In the genomic region with DNA sequence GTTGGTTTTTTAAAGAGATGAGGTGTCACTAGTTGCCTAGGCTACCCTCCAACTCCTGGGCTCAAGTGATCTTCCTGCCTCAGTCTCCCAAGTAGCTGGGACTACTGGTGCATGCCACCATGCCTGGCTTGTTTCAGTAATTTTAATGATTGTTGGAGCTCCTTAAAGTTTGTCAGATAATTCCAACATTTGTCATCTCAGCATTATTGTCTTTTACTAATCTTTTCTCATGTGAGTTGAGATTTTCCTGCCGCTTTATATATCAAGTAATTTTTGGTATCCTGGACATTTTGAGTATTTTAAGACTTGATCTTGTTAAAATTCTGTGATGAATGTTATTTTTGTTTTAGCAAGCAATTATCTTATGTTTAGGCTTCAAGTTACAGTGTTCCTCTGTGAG, we compare ENCODE assay signal across 4 cellular contexts.
A peak's percentile ranks its signal among the peaks of the same experiment; 100 is the strongest.
TF ChIP-seq lines count a peak whose summit lies in the region.

No MANE protein-coding gene starts in this region.

TF ChIP-seq in HepG2, 621 proteins besides CTCF, POLR2A, EP300 and RAD21:
- TF ChIP-seq MEIS2 (CRISPR knock-in tag; IDR thresholded peaks at IDR 0.05), result no peak
- no peak for TF ChIP-seq KLF15 (CRISPR knock-in tag; IDR thresholded peaks at IDR 0.05; ENCODE audit: borderline replicate concordance)
- no peak for TF ChIP-seq ZNF326 (CRISPR knock-in tag; IDR thresholded peaks at IDR 0.05; ENCODE audit: borderline replicate concordance)
- TF ChIP-seq, protein P1, sequence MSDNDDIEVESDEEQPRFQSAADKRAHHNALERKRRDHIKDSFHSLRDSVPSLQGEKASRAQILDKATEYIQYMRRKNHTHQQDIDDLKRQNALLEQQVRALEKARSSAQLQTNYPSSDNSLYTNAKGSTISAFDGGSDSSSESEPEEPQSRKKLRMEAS (IDR thresholded peaks at IDR 0.05), result no peak
- TF ChIP-seq ZNF776 (CRISPR knock-in tag; IDR thresholded peaks at IDR 0.05), result no peak
- TF ChIP-seq NFYB (CRISPR knock-in tag; IDR thresholded peaks at IDR 0.05), result no peak
- TF ChIP-seq ZNF180 (CRISPR knock-in tag; IDR thresholded peaks at IDR 0.05; ENCODE audit: borderline replicate concordance, low read depth), result no peak
- TF ChIP-seq MAFK (conservative IDR thresholded peaks at IDR 0.05 in 1 of 2, IDR thresholded peaks at IDR 0.05 in 1 of 2; ENCODE audit: low read length in 2 of 2), result peak; percentile 87 to 91
- no peak for TF ChIP-seq ZFP36L2 (CRISPR knock-in tag; IDR thresholded peaks at IDR 0.05)
- TF ChIP-seq MAFF (IDR thresholded peaks at IDR 0.05; ENCODE audit: low read depth, low read length), result peak; percentile 88

TF ChIP-seq in A549, 52 proteins besides CTCF, POLR2A, EP300 and RAD21:
- TF ChIP-seq NR3C1 (IDR thresholded peaks at IDR 0.05), result no peak
- TF ChIP-seq RCOR1 (IDR thresholded peaks at IDR 0.05; ENCODE audit: low read depth, low read length), result no peak
- peak; percentile 84 for TF ChIP-seq MAFK (IDR thresholded peaks at IDR 0.05; ENCODE audit: partially characterized antibody)
- TF ChIP-seq HEYL (CRISPR knock-in tag; IDR thresholded peaks at IDR 0.05), result no peak
- TF ChIP-seq MYC (IDR thresholded peaks at IDR 0.05; ENCODE audit: borderline replicate concordance, low read length), result no peak
- TF ChIP-seq, protein P2, sequence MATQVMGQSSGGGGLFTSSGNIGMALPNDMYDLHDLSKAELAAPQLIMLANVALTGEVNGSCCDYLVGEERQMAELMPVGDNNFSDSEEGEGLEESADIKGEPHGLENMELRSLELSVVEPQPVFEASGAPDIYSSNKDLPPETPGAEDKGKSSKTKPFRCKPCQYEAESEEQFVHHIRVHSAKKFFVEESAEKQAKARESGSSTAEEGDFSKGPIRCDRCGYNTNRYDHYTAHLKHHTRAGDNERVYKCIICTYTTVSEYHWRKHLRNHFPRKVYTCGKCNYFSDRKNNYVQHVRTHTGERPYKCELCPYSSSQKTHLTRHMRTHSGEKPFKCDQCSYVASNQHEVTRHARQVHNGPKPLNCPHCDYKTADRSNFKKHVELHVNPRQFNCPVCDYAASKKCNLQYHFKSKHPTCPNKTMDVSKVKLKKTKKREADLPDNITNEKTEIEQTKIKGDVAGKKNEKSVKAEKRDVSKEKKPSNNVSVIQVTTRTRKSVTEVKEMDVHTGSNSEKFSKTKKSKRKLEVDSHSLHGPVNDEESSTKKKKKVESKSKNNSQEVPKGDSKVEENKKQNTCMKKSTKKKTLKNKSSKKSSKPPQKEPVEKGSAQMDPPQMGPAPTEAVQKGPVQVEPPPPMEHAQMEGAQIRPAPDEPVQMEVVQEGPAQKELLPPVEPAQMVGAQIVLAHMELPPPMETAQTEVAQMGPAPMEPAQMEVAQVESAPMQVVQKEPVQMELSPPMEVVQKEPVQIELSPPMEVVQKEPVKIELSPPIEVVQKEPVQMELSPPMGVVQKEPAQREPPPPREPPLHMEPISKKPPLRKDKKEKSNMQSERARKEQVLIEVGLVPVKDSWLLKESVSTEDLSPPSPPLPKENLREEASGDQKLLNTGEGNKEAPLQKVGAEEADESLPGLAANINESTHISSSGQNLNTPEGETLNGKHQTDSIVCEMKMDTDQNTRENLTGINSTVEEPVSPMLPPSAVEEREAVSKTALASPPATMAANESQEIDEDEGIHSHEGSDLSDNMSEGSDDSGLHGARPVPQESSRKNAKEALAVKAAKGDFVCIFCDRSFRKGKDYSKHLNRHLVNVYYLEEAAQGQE (IDR thresholded peaks at IDR 0.05), result no peak
- TF ChIP-seq, protein P3, sequence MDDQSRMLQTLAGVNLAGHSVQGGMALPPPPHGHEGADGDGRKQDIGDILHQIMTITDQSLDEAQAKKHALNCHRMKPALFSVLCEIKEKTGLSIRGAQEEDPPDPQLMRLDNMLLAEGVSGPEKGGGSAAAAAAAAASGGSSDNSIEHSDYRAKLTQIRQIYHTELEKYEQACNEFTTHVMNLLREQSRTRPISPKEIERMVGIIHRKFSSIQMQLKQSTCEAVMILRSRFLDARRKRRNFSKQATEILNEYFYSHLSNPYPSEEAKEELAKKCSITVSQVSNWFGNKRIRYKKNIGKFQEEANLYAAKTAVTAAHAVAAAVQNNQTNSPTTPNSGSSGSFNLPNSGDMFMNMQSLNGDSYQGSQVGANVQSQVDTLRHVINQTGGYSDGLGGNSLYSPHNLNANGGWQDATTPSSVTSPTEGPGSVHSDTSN (IDR thresholded peaks at IDR 0.05), result no peak
- no peak for TF ChIP-seq HOXB5 (CRISPR knock-in tag; IDR thresholded peaks at IDR 0.05)

TF ChIP-seq in IMR-90, 13 proteins besides CTCF, POLR2A, EP300 and RAD21:
- TF ChIP-seq CHD1 (IDR thresholded peaks at IDR 0.05; ENCODE audit: low read depth, low read length) (no peak), MAFK (IDR thresholded peaks at IDR 0.05; ENCODE audit: low read depth, low read length) (peak; percentile 70), SMC3 (IDR thresholded peaks at IDR 0.05; ENCODE audit: low read depth, low read length) (no peak)
TF ChIP-seq in IMR-90: peak in this region for 1.

TF ChIP-seq in K562, 482 proteins besides CTCF, POLR2A, EP300 and RAD21:
- no peak for TF ChIP-seq CEBPG (CRISPR knock-in tag; IDR thresholded peaks at IDR 0.05)
- TF ChIP-seq CEBPG (tag; conservative IDR thresholded peaks at IDR 0.05 in 1 of 2, IDR thresholded peaks at IDR 0.05 in 1 of 2), result no peak
- TF ChIP-seq, protein P4, sequence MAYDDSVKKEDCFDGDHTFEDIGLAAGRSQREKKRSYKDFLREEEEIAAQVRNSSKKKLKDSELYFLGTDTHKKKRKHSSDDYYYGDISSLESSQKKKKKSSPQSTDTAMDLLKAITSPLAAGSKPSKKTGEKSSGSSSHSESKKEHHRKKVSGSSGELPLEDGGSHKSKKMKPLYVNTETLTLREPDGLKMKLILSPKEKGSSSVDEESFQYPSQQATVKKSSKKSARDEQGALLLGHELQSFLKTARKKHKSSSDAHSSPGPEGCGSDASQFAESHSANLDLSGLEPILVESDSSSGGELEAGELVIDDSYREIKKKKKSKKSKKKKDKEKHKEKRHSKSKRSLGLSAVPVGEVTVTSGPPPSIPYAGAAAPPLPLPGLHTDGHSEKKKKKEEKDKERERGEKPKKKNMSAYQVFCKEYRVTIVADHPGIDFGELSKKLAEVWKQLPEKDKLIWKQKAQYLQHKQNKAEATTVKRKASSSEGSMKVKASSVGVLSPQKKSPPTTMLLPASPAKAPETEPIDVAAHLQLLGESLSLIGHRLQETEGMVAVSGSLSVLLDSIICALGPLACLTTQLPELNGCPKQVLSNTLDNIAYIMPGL (CRISPR knock-in tag; IDR thresholded peaks at IDR 0.05), result no peak
- TF ChIP-seq, protein P5, sequence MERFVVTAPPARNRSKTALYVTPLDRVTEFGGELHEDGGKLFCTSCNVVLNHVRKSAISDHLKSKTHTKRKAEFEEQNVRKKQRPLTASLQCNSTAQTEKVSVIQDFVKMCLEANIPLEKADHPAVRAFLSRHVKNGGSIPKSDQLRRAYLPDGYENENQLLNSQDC (CRISPR knock-in tag; IDR thresholded peaks at IDR 0.05), result no peak
- TF ChIP-seq NR2C2 (CRISPR knock-in tag; IDR thresholded peaks at IDR 0.05), result no peak
- no peak for TF ChIP-seq NR2C2 (tag; IDR thresholded peaks at IDR 0.05)
- TF ChIP-seq ADNP (tag; IDR thresholded peaks at IDR 0.05), result no peak
- no peak for TF ChIP-seq MBD2 (IDR thresholded peaks at IDR 0.05; ENCODE audit: borderline replicate concordance, low read depth)
- TF ChIP-seq, protein P6, sequence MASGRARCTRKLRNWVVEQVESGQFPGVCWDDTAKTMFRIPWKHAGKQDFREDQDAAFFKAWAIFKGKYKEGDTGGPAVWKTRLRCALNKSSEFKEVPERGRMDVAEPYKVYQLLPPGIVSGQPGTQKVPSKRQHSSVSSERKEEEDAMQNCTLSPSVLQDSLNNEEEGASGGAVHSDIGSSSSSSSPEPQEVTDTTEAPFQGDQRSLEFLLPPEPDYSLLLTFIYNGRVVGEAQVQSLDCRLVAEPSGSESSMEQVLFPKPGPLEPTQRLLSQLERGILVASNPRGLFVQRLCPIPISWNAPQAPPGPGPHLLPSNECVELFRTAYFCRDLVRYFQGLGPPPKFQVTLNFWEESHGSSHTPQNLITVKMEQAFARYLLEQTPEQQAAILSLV (tag; IDR thresholded peaks at IDR 0.05), result no peak
- TF ChIP-seq ZNF175 (CRISPR knock-in tag; IDR thresholded peaks at IDR 0.05; ENCODE audit: low read depth), result no peak
- TF ChIP-seq MAFG (tag; conservative IDR thresholded peaks at IDR 0.05), result peak; percentile 48; the same call in 1 of the 2 replicates
- TF ChIP-seq ZBTB7A (IDR thresholded peaks at IDR 0.05; ENCODE audit: borderline replicate concordance, control insufficient read depth, low read depth, low read length), result no peak
- TF ChIP-seq BRD9 (IDR thresholded peaks at IDR 0.05; ENCODE audit: low read depth, partially characterized antibody), result no peak
- peak; percentile 34; the same call in 1 of the 2 replicates for TF ChIP-seq MAFK (IDR thresholded peaks at IDR 0.05; ENCODE audit: low read length)
- TF ChIP-seq ZNF316 (IDR thresholded peaks at IDR 0.05), result peak; percentile 78
- TF ChIP-seq ZNF695 (CRISPR knock-in tag; IDR thresholded peaks at IDR 0.05), result no peak
- TF ChIP-seq SP2 (IDR thresholded peaks at IDR 0.05; ENCODE audit: extremely low read depth, low read depth, low read length, poor library complexity, severe bottlenecking), result no peak
- TF ChIP-seq NCOR1 (IDR thresholded peaks at IDR 0.05), result no peak
- no peak for TF ChIP-seq CHD4 (IDR thresholded peaks at IDR 0.05; ENCODE audit: insufficient read depth, insufficient replicate concordance, low read depth, low read length, poor library complexity, severe bottlenecking)
- no peak for TF ChIP-seq RAD51 (IDR thresholded peaks at IDR 0.05; ENCODE audit: borderline replicate concordance, low read depth)
- TF ChIP-seq KLF1 (tag; IDR thresholded peaks at IDR 0.05), result no peak
- peak; percentile 49; the same call in 1 of the 2 replicates for TF ChIP-seq C11orf30 (IDR thresholded peaks at IDR 0.05; ENCODE audit: low read depth)
- TF ChIP-seq MEF2A (IDR thresholded peaks at IDR 0.05; ENCODE audit: control insufficient read depth, low read depth, low read length), result no peak
- no peak for TF ChIP-seq ZNF311 (CRISPR knock-in tag; IDR thresholded peaks at IDR 0.05)
- TF ChIP-seq EGR1 (conservative IDR thresholded peaks at IDR 0.05), result no peak
TF ChIP-seq in K562: peak in this region for 4.
